27 cellular contexts compared by ENCODE assay signal in genomic region chr1:172289448-172289847, GRCh38.
"Had no signal": no experiment of that assay in that cellular context is flagged by ENCODE, and none has a peak within 500 bp of the region (broad histone marks: within the 10 kb centered on the region; RNA-seq: fewer than 3 reads in every experiment).

No MANE protein-coding gene starts in this region.

- H3K4me1 ChIP-seq: colonic mucosa, lower lobe of right lung, prostate gland had no signal

- DNase-seq: colonic mucosa; effector CD8-positive, alpha-beta T cell; endodermal cell; foreskin fibroblast; glutamatergic neuron; heart right ventricle; hippocampal formation; islet precursor cell; left ventricle myocardium superior; lower lobe of right lung; naive thymus-derived CD8-positive, alpha-beta T cell; nephron progenitor cell; nucleus accumbens; right cardiac atrium; stimulated activated CD4-positive, alpha-beta T cell treated with anti-CD3 and anti-CD28 coated beads, Interleukin-12 subunit alpha, Interleukin-12 subunit beta, amount 100 ng/mL, for 4 hours; stimulated activated CD4-positive, alpha-beta T cell treated with anti-CD3 and anti-CD28 coated beads, Interleukin-1b, Interleukin-23, amount 100 ng/mL, for 48 hours; stimulated activated CD4-positive, alpha-beta T cell treated with anti-CD3 and anti-CD28 coated beads, Interleukin-4, amount 100 ng/mL, for 1 hour; stimulated activated CD8-positive, alpha-beta memory T cell treated with anti-CD3 and anti-CD28 coated beads, Interleukin-4, amount 100 ng/mL, for 48 hours; stimulated activated naive CD4-positive, alpha-beta T cell; stimulated activated naive CD8-positive, alpha-beta T cell treated with anti-CD3 and anti-CD28 coated beads, Interleukin-15, amount 100 ng/mL, for 72 hours; transverse colon had no signal

- H3K9me3 ChIP-seq: colonic mucosa, heart right ventricle, lower lobe of right lung, prostate gland, suprapubic skin, transverse colon, vagina had no signal

- H3K4me3 ChIP-seq: colonic mucosa, heart right ventricle, lower lobe of right lung, prostate gland, skin epidermis, suprapubic skin, transverse colon, vagina had no signal

- ATAC-seq: esophagus mucosa; heart right ventricle; left ventricle myocardium superior; lower lobe of right lung; naive thymus-derived CD8-positive, alpha-beta T cell; right cardiac atrium; stimulated activated naive CD8-positive, alpha-beta T cell treated with anti-CD3 and anti-CD28 coated beads, Interleukin-15, amount 100 ng/mL, for 72 hours had no signal

- H3K27me3 ChIP-seq: colonic mucosa, heart right ventricle, suprapubic skin, transverse colon, vagina had no signal

- H3K27ac ChIP-seq: colonic mucosa, epithelial cell of prostate, lower lobe of right lung, prostate gland, suprapubic skin, transverse colon, vagina had no signal

- H3K36me3 ChIP-seq: colonic mucosa, heart right ventricle, lower lobe of right lung, prostate gland, suprapubic skin, transverse colon, vagina had no signal
